ENCODE assay signal across 8 cellular contexts in genomic region chr7:123532343-123532742, GRCh38. TPM values are rescaled to one million over a fixed set of nuclear protein-coding genes. Genes with fewer than 3 reads are reported as not detected.
A peak's percentile ranks its signal among the peaks of the same experiment; 100 is the strongest.
DNase-seq lines count a peak whose midpoint lies in the region; ATAC-seq, FAIRE-seq and TF ChIP-seq lines count a peak whose summit lies in the region.
"Not testable (repeated sequence)": the region's sequence is repeated elsewhere in the genome, so short reads cannot be mapped to it uniquely, and the experiment has no call there.

No MANE protein-coding gene starts in this region.

- H3K36me3 ChIP-seq in astrocyte (ENCODE audit: insufficient read depth, low read length); ovary; thyroid gland: not testable (repeated sequence)

- H3K27ac ChIP-seq in astrocyte (ENCODE audit: low read depth, low read length); ovary: not testable (repeated sequence)
- H3K27ac ChIP-seq in thyroid gland: peak overlapping the region in 2 of 3 donors; percentile 51 to 88

- not testable (repeated sequence) for TF ChIP-seq EP300 in ovary (IDR thresholded peaks at IDR 0.05)

- DNase-seq in T-helper 17 cell; astrocyte (ENCODE audit: low read depth); epithelial cell of proximal tubule (ENCODE audit: low read depth); ovary; thyroid gland: not testable (repeated sequence)

- H4K20me1 ChIP-seq in astrocyte (ENCODE audit: insufficient read depth, low read length): not testable (repeated sequence)

- not testable (repeated sequence) for H3K27me3 ChIP-seq in astrocyte (ENCODE audit: insufficient read depth, low read length); ovary; thyroid gland

- H3K4me1 Mint-ChIP-seq in T-helper 17 cell: peaks cover 17% of the 10 kb centered on the region
- H3K4me1 Mint-ChIP-seq in astrocyte (ENCODE audit: low read depth, unreplicated experiment): not testable (repeated sequence)

- H3K4me3 Mint-ChIP-seq in T-helper 17 cell: peak overlapping the region; percentile 68
- H3K4me3 Mint-ChIP-seq in astrocyte (ENCODE audit: unreplicated experiment): peak overlapping the region; percentile 81

- not testable (repeated sequence) for TF ChIP-seq POLR2A in ovary (IDR thresholded peaks at IDR 0.05); thyroid gland (IDR thresholded peaks at IDR 0.05)

- H3K9ac ChIP-seq in astrocyte (ENCODE audit: low read length): peak overlapping the region; percentile 31

- 20 to 28% (median 27%) methylated on average over 5 to 6 of the region's 14 CpGs for WGBS in ovary, 3 donors
- WGBS in thyroid gland, 2 donors: 17 to 20% methylated on average over 6 of the region's 14 CpGs

- ATAC-seq in GM18511 (IDR thresholded peaks at IDR 0.05; ENCODE audit: unreplicated experiment): peak; percentile 1
- peak; percentile 5 for ATAC-seq in HG02759 (IDR thresholded peaks at IDR 0.05; ENCODE audit: unreplicated experiment)
- not testable (repeated sequence) for ATAC-seq in T-helper 17 cell

- not testable (repeated sequence) for H3K79me2 ChIP-seq in astrocyte (ENCODE audit: insufficient read depth, low read length)

- intact Hi-C loops in ovary (cut with DNase I); thyroid gland (cut with DNase I): not testable (repeated sequence)

- FAIRE-seq in astrocyte (lab: Jason Lieb, UNC) (peak; percentile 72), islet of Langerhans (lab: Jason Lieb, UNC) (peak; percentile 45)

- H3K27ac Mint-ChIP-seq in T-helper 17 cell; astrocyte (ENCODE audit: unreplicated experiment): not testable (repeated sequence)

- H3K9me3 ChIP-seq in T-helper 17 cell (ENCODE audit: control insufficient read depth, low read length, poor library complexity, severe bottlenecking); astrocyte (ENCODE audit: insufficient read depth, low read depth, low read length); ovary; thyroid gland: not testable (repeated sequence)

- peak overlapping the region; percentile 47 for H2AFZ ChIP-seq in astrocyte (ENCODE audit: low read depth, low read length)

- H3K36me3 Mint-ChIP-seq in T-helper 17 cell (ENCODE audit: low read depth); astrocyte (ENCODE audit: low read depth, unreplicated experiment): not testable (repeated sequence)

- peaks cover 20% of the 10 kb centered on the region for H3K27me3 Mint-ChIP-seq in T-helper 17 cell
- H3K27me3 Mint-ChIP-seq in astrocyte (ENCODE audit: low read depth, unreplicated experiment): not testable (repeated sequence)

- H3K4me3 ChIP-seq in astrocyte (ENCODE audit: insufficient read depth, low read depth, low read length) (peak overlapping the region; percentile 33), epithelial cell of proximal tubule (ENCODE audit: low read depth, low read length) (peak overlapping the region; percentile 78), ovary (peak overlapping the region; percentile 33), thyroid gland (replicated peaks in 1 of 3) (peak overlapping the region in 1 of 3 donors; percentile 31)

- not testable (repeated sequence) for TF ChIP-seq CTCF in astrocyte (IDR thresholded peaks at IDR 0.05; ENCODE audit: insufficient read depth, low read depth, low read length); epithelial cell of proximal tubule (conservative IDR thresholded peaks at IDR 0.05; ENCODE audit: low read depth, low read length); ovary (IDR thresholded peaks at IDR 0.05); thyroid gland (IDR thresholded peaks at IDR 0.05)

- H3K9me3 Mint-ChIP-seq in astrocyte (ENCODE audit: unreplicated experiment): not testable (repeated sequence)

- not testable (repeated sequence) for H3K4me1 ChIP-seq in astrocyte (ENCODE audit: insufficient read depth, low read length); ovary (ENCODE audit: insufficient read depth); thyroid gland

- H3K4me2 ChIP-seq in astrocyte (ENCODE audit: low read length): peak overlapping the region; percentile 75

RNA-seq across cellular contexts. Expression of gene IQUB, which starts 2.1 kb away (rescaled TPM):
- total RNA-seq in T-helper 17 cell (under 1 TPM in 1 of 2 donors, not detected in 1; 0.16 TPM), astrocyte (0.50 and 0.59 TPM in 2 replicates), epithelial cell of proximal tubule (under 0.01 and 0.07 TPM in 2 replicates), ovary (10 to 100 TPM in 1 of 7 donors, 1 to 10 TPM in 3, under 1 TPM in 3; 0.35 to 11.3 (median 1.2) TPM), thyroid gland (10 to 100 TPM in 3 of 4 donors, 1 to 10 TPM in 1; 5.4 to 11.7 (median 11.5) TPM)
- under 1 TPM; 0.39 to 0.70 TPM for polyA plus RNA-seq in ovary

RNA-seq across cellular contexts. Expression of gene NDUFA5, which starts 25.3 kb away (rescaled TPM):
- total RNA-seq in T-helper 17 cell: 10 to 100 TPM; 54.0 to 67.5 TPM
- total RNA-seq in astrocyte: 48.9 and 50.4 TPM in 2 replicates
- 30.1 and 31.4 TPM in 2 replicates for total RNA-seq in epithelial cell of proximal tubule
- 10 to 100 TPM; 43.2 to 83.3 (median 63.2) TPM for total RNA-seq in ovary
- 10 to 100 TPM; 54.0 to 74.5 TPM for polyA plus RNA-seq in ovary
- total RNA-seq in thyroid gland: 100 to 1,000 TPM; 107 to 129 (median 124) TPM
